20 cellular contexts compared by ENCODE assay signal in the genomic region with DNA sequence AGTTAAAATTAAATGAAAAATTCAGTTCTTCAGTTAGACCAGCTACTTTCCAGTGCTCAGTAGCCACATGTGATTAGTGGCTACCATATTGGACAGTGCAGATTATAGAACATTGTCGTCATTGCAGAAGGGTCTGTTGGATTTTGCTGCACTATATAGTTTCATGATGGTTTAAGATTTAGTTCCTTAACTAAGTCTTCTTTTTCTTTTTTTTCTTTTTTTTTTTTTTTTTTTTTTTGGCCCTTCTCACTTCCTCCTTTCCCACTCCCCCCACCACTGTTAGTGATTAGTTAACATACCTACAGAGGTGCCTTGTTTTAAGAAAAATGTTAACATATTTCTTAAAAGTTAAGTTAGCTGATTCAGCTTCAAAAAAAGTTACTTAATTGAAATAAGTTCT. TPM values are rescaled to one million over a fixed set of nuclear protein-coding genes. Genes with fewer than 3 reads are reported as not detected.
DNase-seq lines count a peak whose midpoint lies in the region; ATAC-seq and TF ChIP-seq lines count a peak whose summit lies in the region.
"Had no signal": no experiment of that assay in that cellular context is flagged by ENCODE, and none has a peak within 500 bp of the region (broad histone marks: within the 10 kb centered on the region; RNA-seq: fewer than 3 reads in every experiment).

No MANE protein-coding gene starts in this region.

- H3K27ac ChIP-seq in epithelial cell of prostate: peak overlapping the region; percentile 32
- no peak overlapping the region for H3K27ac ChIP-seq in heart right ventricle

- H3K4me3 Mint-ChIP-seq in IgD-negative memory B cell (peak overlapping the region in 3 of 4 donors; percentile 16 to 65 (median 44)), MCF 10A (ENCODE audit: unreplicated experiment) (no peak overlapping the region)
- H3K4me3 Mint-ChIP-seq: nephron progenitor cell had no signal

- no peaks in the 10 kb centered on the region for H3K36me3 ChIP-seq in heart right ventricle
- H3K36me3 ChIP-seq: BE2C, colonic mucosa, heart left ventricle, Peyer's patch had no signal

- no TSS peak for BruUV-seq in MCF 10A (replicated peaks; lab: Mats Ljungman, UMichigan)

- H3K4me1 Mint-ChIP-seq in IgD-negative memory B cell: peaks cover 43 to 67% (median 58%) of the 10 kb centered on the region in 3 donors
- peaks cover 41% of the 10 kb centered on the region for H3K4me1 Mint-ChIP-seq in MCF 10A (ENCODE audit: insufficient read depth, unreplicated experiment)

- POLR2A ChIA-PET in MCF 10A (lab: Yijun Ruan, JAX): interaction anchor here (1.3 to 15.4 kb wide), 5 partner anchors 9 to 37 kb away, joined by 4 to 213 read pairs (median 6); partner anchors contain the start of genes OFD1, RAB9A and TRAPPC2

- H3K4me3 ChIP-seq in heart right ventricle: no peak overlapping the region
- H3K4me3 ChIP-seq: body of pancreas, colonic mucosa, heart left ventricle, Peyer's patch had no signal

- H3K27ac Mint-ChIP-seq in IgD-negative memory B cell (peak overlapping the region; percentile 6 to 50 (median 22)), MCF 10A (ENCODE audit: low read depth, unreplicated experiment) (no peak overlapping the region)
- H3K27ac Mint-ChIP-seq: nephron progenitor cell, progenitor cell of endocrine pancreas had no signal

- intact Hi-C loops in MCF 10A (cut with micrococcal nuclease) (no loop called here), heart right ventricle (cut with DNase I) (no loop called here)

- TF ChIP-seq CTCF in MCF 10A (IDR thresholded peaks at IDR 0.05; ENCODE audit: unreplicated experiment): no peak
- TF ChIP-seq CTCF in heart right ventricle (IDR thresholded peaks at IDR 0.05): no peak

- CTCF ChIA-PET in MCF 10A (lab: Yijun Ruan, JAX): interaction anchor here (0.6 to 1.1 kb wide), 4 partner anchors 25 to 739 kb away, joined by 3 to 4 read pairs (median 4); no protein-coding TSS in a partner anchor

- H3K36me3 Mint-ChIP-seq in IgD-negative memory B cell (peaks cover 2% of the 10 kb centered on the region), MCF 10A (ENCODE audit: insufficient read depth, unreplicated experiment) (peaks cover 14% of the 10 kb centered on the region)

- no peaks in the 10 kb centered on the region for H3K9me3 ChIP-seq in heart right ventricle
- H3K9me3 ChIP-seq: BE2C, body of pancreas, colonic mucosa, heart left ventricle, Peyer's patch, SK-N-SH had no signal

- ATAC-seq in GM18907 (IDR thresholded peaks at IDR 0.05; ENCODE audit: unreplicated experiment) (peak; percentile 5), heart right ventricle (no peak), GM21447 (IDR thresholded peaks at IDR 0.05; ENCODE audit: unreplicated experiment) (no peak)
- ATAC-seq: body of pancreas, heart left ventricle had no signal

- H3K4me1 ChIP-seq in heart right ventricle: peaks cover 0 to 84% (median 55%) of the 10 kb centered on the region in 9 donors

- H3K27me3 ChIP-seq in heart right ventricle: peaks cover 0 to 13% (median 0%) of the 10 kb centered on the region in 7 donors
- H3K27me3 ChIP-seq: BE2C, body of pancreas, colonic mucosa, Peyer's patch had no signal

- DNase-seq in epithelial cell of prostate (ENCODE audit: low read depth, low spot score): no peak
- no peak for DNase-seq in MCF 10A (ENCODE audit: unreplicated experiment)
- DNase-seq in NCI-H2107 (lab: John Stamatoyannopoulos, UW): no peak
- DNase-seq in heart right ventricle: no peak
- DNase-seq: BE2C; body of pancreas; colonic mucosa; heart left ventricle; mammary epithelial cell; NCI-H82; nephron progenitor cell; Peyer's patch; SK-N-SH; stimulated activated CD4-positive, alpha-beta T cell treated with anti-CD3 and anti-CD28 coated beads, Interleukin-2, amount 100 ng/mL, for 24 hours; stimulated activated naive CD8-positive, alpha-beta T cell treated with anti-CD3 and anti-CD28 coated beads, Interleukin-15, amount 100 ng/mL, for 72 hours; trophoblast cell had no signal

- H3K27me3 Mint-ChIP-seq in IgD-negative memory B cell (peaks cover 5% of the 10 kb centered on the region), MCF 10A (ENCODE audit: insufficient read depth, unreplicated experiment) (no peaks in the 10 kb centered on the region)
- H3K27me3 Mint-ChIP-seq: progenitor cell of endocrine pancreas; stimulated activated naive CD8-positive, alpha-beta T cell treated with anti-CD3 and anti-CD28 coated beads, Interleukin-15, amount 100 ng/mL, for 72 hours had no signal

- no peaks in the 10 kb centered on the region for H3K9me3 Mint-ChIP-seq in IgD-negative memory B cell
- H3K9me3 Mint-ChIP-seq in MCF 10A (ENCODE audit: unreplicated experiment): no peaks in the 10 kb centered on the region
- H3K9me3 Mint-ChIP-seq: stimulated activated naive CD8-positive, alpha-beta T cell treated with anti-CD3 and anti-CD28 coated beads, Interleukin-15, amount 100 ng/mL, for 72 hours had no signal

- 78 to 89% methylated on average over 1 of the region's 1 CpG for WGBS in heart right ventricle, 2 donors

RNA-seq across cellular contexts. Expression of gene RAB9A, which starts 9.0 kb away (rescaled TPM):
- polyA plus RNA-seq in IgD-negative memory B cell: 25.6 TPM
- total RNA-seq in MCF 10A (2022): 28.0 and 32.3 TPM in 2 replicates
- total RNA-seq in heart right ventricle: 10 to 100 TPM; 16.9 to 28.9 (median 20.9) TPM
- 10 to 100 TPM in 1 of 2 donors, 1 to 10 TPM in 1; 5.1 to 19.6 TPM for polyA plus RNA-seq in heart right ventricle

RNA-seq across cellular contexts. Expression of gene TRAPPC2, which starts 36.4 kb away (rescaled TPM):
- polyA plus RNA-seq in IgD-negative memory B cell: 34.5 TPM
- total RNA-seq in MCF 10A (2022): 16.5 and 21.7 TPM in 2 replicates
- total RNA-seq in heart right ventricle: 1 to 10 TPM; 4.9 to 9.3 (median 6.1) TPM
- 1 to 10 TPM; 3.8 to 5.5 TPM for polyA plus RNA-seq in heart right ventricle

RNA-seq across cellular contexts. Expression of gene OFD1, which starts 36.6 kb away (rescaled TPM):
- 47.9 TPM for polyA plus RNA-seq in IgD-negative memory B cell
- total RNA-seq in MCF 10A (2022): 44.3 and 44.8 TPM in 2 replicates
- total RNA-seq in heart right ventricle: 10 to 100 TPM in 1 of 10 donors, 1 to 10 TPM in 9; 7.8 to 11.4 (median 9.2) TPM
- 10 to 100 TPM in 1 of 2 donors, 1 to 10 TPM in 1; 7.6 to 51.5 TPM for polyA plus RNA-seq in heart right ventricle

RNA-seq across cellular contexts. Expression of gene TCEANC, which starts 45.0 kb away (rescaled TPM):
- polyA plus RNA-seq in IgD-negative memory B cell (13.0 TPM), heart right ventricle (1 to 10 TPM in 1 of 2 donors, under 1 TPM in 1; 0.59 to 3.1 TPM)
- total RNA-seq in MCF 10A (2022) (4.0 TPM in 2 replicates), heart right ventricle (1 to 10 TPM; 3.3 to 7.2 (median 4.6) TPM)
